8 cellular contexts compared by ENCODE assay signal in the genomic region with DNA sequence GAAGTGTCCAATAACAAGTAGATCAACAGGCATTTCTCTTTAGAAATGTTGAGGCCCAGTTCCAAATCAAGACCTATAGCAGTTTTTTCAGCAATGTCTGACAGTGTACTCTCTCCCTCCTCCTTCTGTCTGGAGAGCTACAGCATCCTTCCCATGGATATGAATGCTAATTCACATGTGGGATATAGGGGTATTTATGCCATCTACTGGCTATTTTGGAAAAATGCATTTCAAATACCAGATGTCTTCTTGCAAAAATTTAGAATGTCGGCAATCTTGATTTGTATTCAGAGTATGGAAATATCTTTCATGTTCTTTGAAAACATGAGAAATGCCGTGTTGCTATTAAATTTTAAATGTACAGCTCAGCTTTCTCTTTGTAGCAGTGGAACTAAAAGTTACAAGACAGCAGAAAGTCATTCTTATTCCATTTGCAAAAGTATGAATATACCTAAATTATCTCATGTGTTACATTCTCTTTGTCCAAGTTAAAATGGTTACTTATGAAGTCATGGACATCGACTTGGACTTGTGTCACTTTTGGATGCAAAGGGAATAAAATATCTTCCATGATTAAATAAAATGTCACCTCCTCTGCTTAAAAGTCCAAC.
A peak's percentile ranks its signal among the peaks of the same experiment; 100 is the strongest.
DNase-seq lines count a peak whose midpoint lies in the region; ATAC-seq and TF ChIP-seq lines count a peak whose summit lies in the region.

No MANE protein-coding gene starts in this region.

- H3K4me3 ChIP-seq in cardiac fibroblast (replicated peaks in 1 of 2; ENCODE audit: low read depth in 2 of 2, low read length in 2 of 2) (no peak overlapping the region), neural progenitor cell (no peak overlapping the region)

- H3K4me1 Mint-ChIP-seq in neural progenitor cell = no peaks in the 10 kb centered on the region

- no peak for ATAC-seq in GM19351 (IDR thresholded peaks at IDR 0.05; ENCODE audit: unreplicated experiment)
- ATAC-seq in HG02759 (IDR thresholded peaks at IDR 0.05; ENCODE audit: unreplicated experiment) = no peak

- H3K4me3 Mint-ChIP-seq in neural progenitor cell = no peak overlapping the region

- peaks cover 5% of the 10 kb centered on the region for H3K27me3 Mint-ChIP-seq in neural progenitor cell (ENCODE audit: insufficient read depth, low read depth)

- H3K27ac ChIP-seq in neural progenitor cell = no peak overlapping the region

- H4K20me1 ChIP-seq in neural progenitor cell (ENCODE audit: low read depth) = no peaks in the 10 kb centered on the region

- no peaks in the 10 kb centered on the region for H3K4me1 ChIP-seq in neural progenitor cell

- H3K27ac Mint-ChIP-seq in neural progenitor cell = no peak overlapping the region

- H3K9ac ChIP-seq in neural progenitor cell = no peak overlapping the region

- H3K9me3 ChIP-seq in neural progenitor cell (ENCODE audit: low read depth) = no peaks in the 10 kb centered on the region

- H2AFZ ChIP-seq in neural progenitor cell (replicated peaks) = no peak overlapping the region

- no peaks in the 10 kb centered on the region for H3K27me3 ChIP-seq in neural progenitor cell

- H3K36me3 Mint-ChIP-seq in neural progenitor cell = no peaks in the 10 kb centered on the region

- TF ChIP-seq CTCF in cardiac fibroblast (IDR thresholded peaks at IDR 0.05; ENCODE audit: low read depth, low read length) (peak; percentile 44), neural progenitor cell (IDR thresholded peaks at IDR 0.05) (peak; percentile 61)

- H3K36me3 ChIP-seq in neural progenitor cell = no peaks in the 10 kb centered on the region

- H3K9me3 Mint-ChIP-seq in neural progenitor cell = no peaks in the 10 kb centered on the region

- H3K4me2 ChIP-seq in neural progenitor cell = no peak overlapping the region

- no peaks in the 10 kb centered on the region for H3F3A ChIP-seq in neural progenitor cell (ENCODE audit: low read depth)

- no peaks in the 10 kb centered on the region for H3K79me2 ChIP-seq in neural progenitor cell (ENCODE audit: low read depth)

- peak; percentile 44 for DNase-seq in 8988T
- peak; percentile 49 for DNase-seq in HCEC 1CT
- DNase-seq in NCI-H526 treated with DMSO at 0.1 percent for 48 hours (lab: John Stamatoyannopoulos, UW) = peak; percentile 35
- peak; percentile 71 to 76 for DNase-seq in cardiac fibroblast (ENCODE audit: low read depth in 2 of 2)
- DNase-seq in neural progenitor cell (ENCODE audit: low spot score) = peak; percentile 25
- no peak for DNase-seq in activated CD4-positive, CD25-positive, alpha-beta regulatory T cell (lab: John Stamatoyannopoulos, UW)

Comparison
In these comparisons a context has a peak if more than half of its experiments do, and no peak if none do; other contexts are left out.
1. DNase-seq: peak in 8988T (single experiment), HCEC 1CT (single experiment), NCI-H526 treated with DMSO at 0.1 percent for 48 hours (single experiment), cardiac fibroblast (2 of 2) and neural progenitor cell (single experiment); none in activated CD4-positive, CD25-positive, alpha-beta regulatory T cell (0 of 4).